8 cellular contexts compared by ENCODE assay signal in the genomic region with DNA sequence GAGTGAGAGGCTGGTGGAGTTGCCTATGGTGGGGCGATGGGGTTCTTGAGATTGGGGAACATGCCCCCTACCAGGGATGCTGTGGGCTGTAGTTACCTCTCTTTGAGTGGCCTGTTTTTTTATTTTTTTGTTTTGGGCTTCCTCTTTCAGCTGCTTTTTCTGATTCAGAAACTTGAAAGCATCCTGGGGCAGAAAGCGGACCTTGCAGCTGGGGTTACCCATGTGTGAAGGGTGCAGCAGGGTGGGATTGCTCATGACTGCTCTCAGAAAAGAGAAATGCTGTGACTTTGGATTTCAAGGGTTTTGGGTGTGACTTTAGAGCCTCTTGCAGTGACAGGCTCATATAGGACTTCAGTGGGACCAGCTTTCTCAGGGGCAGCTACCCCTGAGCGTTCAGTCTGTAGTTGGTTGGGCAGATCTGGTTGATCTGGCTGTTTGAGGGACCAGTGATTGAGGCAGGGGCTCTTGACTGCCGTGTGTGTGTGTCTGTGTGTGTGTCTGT. TPM values are rescaled to one million over a fixed set of nuclear protein-coding genes. Genes with fewer than 3 reads are reported as not detected.
DNase-seq lines count a peak whose midpoint lies in the region; ATAC-seq, FAIRE-seq and TF ChIP-seq lines count a peak whose summit lies in the region.

No MANE protein-coding gene starts in this region.

- peak overlapping the region; percentile 96 for H3K4me2 ChIP-seq in osteoblast (ENCODE audit: insufficient read depth, low read length)

- H3K36me3 ChIP-seq in KOPT-K1 (ENCODE audit: insufficient read depth, low read length) = peaks cover 33% of the 10 kb centered on the region
- peaks cover 5% of the 10 kb centered on the region for H3K36me3 ChIP-seq in bronchial epithelial cell (ENCODE audit: control insufficient read depth, insufficient read depth, low read length)
- peaks cover 4% of the 10 kb centered on the region for H3K36me3 ChIP-seq in osteoblast (ENCODE audit: insufficient read depth, low read length)

- H3K4me3 ChIP-seq in bronchial epithelial cell (ENCODE audit: low read depth, low read length) (no peak overlapping the region), osteoblast (ENCODE audit: insufficient read depth, low read length) (peak overlapping the region; percentile 80), lower leg skin (ENCODE audit: low read depth, poor library complexity, severe bottlenecking) (no peak overlapping the region)

- H3K27me3 ChIP-seq in bronchial epithelial cell (ENCODE audit: control insufficient read depth, insufficient read depth, low read length) (no peaks in the 10 kb centered on the region), osteoblast (ENCODE audit: insufficient read depth, low read length) (no peaks in the 10 kb centered on the region)

- intact Hi-C loops in lower leg skin (cut with DNase I; ENCODE audit: low total_unique reads) = loop anchor here (10.0 kb wide), 1 partner anchor 58 kb away; no protein-coding TSS in a partner anchor

- H4K20me1 ChIP-seq in osteoblast (ENCODE audit: insufficient read depth, low read length) = peaks cover 34% of the 10 kb centered on the region

- H3K27ac ChIP-seq in KOPT-K1 (ENCODE audit: low read depth, low read length, poor library complexity, severe bottlenecking) (peak overlapping the region; percentile 84), osteoblast (ENCODE audit: low read depth, low read length) (peak overlapping the region; percentile 57)

- peaks cover 56% of the 10 kb centered on the region for H3K4me1 ChIP-seq in osteoblast (ENCODE audit: insufficient read depth, low read length)

- peak; percentile 84 for DNase-seq in GM10266 (ENCODE audit: extremely low spot score)
- DNase-seq in bronchial epithelial cell (ENCODE audit: low read depth) = no peak
- no peak for DNase-seq in osteoblast (ENCODE audit: insufficient read length, low spot score, missing footprints)
- DNase-seq in lower leg skin (ENCODE audit: low spot score in 2 of 2) = no peak
- no peak for DNase-seq in HEK293T (ENCODE audit: extremely low spot score)
- no peak for DNase-seq in H4 (ENCODE audit: low spot score)

- 57 to 64% methylated on average over 4 of the region's 4 CpGs for WGBS in lower leg skin, 2 donors

- H3K9me3 ChIP-seq in KOPT-K1 (ENCODE audit: insufficient read depth, low read length, poor library complexity, severe bottlenecking) (no peaks in the 10 kb centered on the region), osteoblast (ENCODE audit: low read depth, low read length) (no peaks in the 10 kb centered on the region)

- peak; percentile 40 for FAIRE-seq in bronchial epithelial cell (lab: Jason Lieb, UNC)

- peak; percentile 57 for ATAC-seq in GM21447 (IDR thresholded peaks at IDR 0.05; ENCODE audit: unreplicated experiment)

- peaks cover 72% of the 10 kb centered on the region for H3K79me2 ChIP-seq in osteoblast (ENCODE audit: insufficient read depth, low read length)

- no peak overlapping the region for H2AFZ ChIP-seq in osteoblast (ENCODE audit: low read length)

- no peak for TF ChIP-seq CTCF in GM10266 (IDR thresholded peaks at IDR 0.05; ENCODE audit: control insufficient read depth, insufficient read depth, low read depth, missing control alignments)
- no peak for TF ChIP-seq CTCF in bronchial epithelial cell (IDR thresholded peaks at IDR 0.05; ENCODE audit: insufficient read depth, low read length, severe bottlenecking)
- no peak for TF ChIP-seq CTCF in osteoblast (IDR thresholded peaks at IDR 0.05; ENCODE audit: extremely low read depth, low read depth, low read length)
- TF ChIP-seq CTCF in lower leg skin (IDR thresholded peaks at IDR 0.05) = no peak

- no peak for TF ChIP-seq POLR2A in lower leg skin (IDR thresholded peaks at IDR 0.05)

- POLR2A ChIA-PET in HEK293T (lab: Yijun Ruan, JAX) = interaction anchor here (1.7 kb wide), 1 partner anchor 19 kb away, joined by 3 read pairs; no protein-coding TSS in a partner anchor

- CTCF ChIA-PET in HEK293T (lab: Yijun Ruan, JAX) = interaction anchor here (0.7 kb wide), 1 partner anchor 40 kb away, joined by 3 read pairs; no protein-coding TSS in a partner anchor

TF ChIP-seq in HEK293T, 16 proteins besides CTCF, POLR2A, EP300 and RAD21:
- TF ChIP-seq ARNT (IDR thresholded peaks at IDR 0.05) (no peak), FOXK2 (IDR thresholded peaks at IDR 0.05) (no peak), ELF4 (IDR thresholded peaks at IDR 0.05) (no peak), BHLHE40 (IDR thresholded peaks at IDR 0.05; ENCODE audit: borderline replicate concordance) (no peak), L3MBTL2 (conservative IDR thresholded peaks at IDR 0.05) (no peak)
- TF ChIP-seq, protein P1, sequence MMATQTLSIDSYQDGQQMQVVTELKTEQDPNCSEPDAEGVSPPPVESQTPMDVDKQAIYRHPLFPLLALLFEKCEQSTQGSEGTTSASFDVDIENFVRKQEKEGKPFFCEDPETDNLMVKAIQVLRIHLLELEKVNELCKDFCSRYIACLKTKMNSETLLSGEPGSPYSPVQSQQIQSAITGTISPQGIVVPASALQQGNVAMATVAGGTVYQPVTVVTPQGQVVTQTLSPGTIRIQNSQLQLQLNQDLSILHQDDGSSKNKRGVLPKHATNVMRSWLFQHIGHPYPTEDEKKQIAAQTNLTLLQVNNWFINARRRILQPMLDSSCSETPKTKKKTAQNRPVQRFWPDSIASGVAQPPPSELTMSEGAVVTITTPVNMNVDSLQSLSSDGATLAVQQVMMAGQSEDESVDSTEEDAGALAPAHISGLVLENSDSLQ (IDR thresholded peaks at IDR 0.05) = no peak

RNA-seq across cellular contexts. Expression of gene LIMD1, which starts 1.8 kb away (rescaled TPM):
- total RNA-seq in bronchial epithelial cell (6.8 and 8.2 TPM in 2 replicates), osteoblast (14.4 and 17.4 TPM in 2 replicates), lower leg skin (10 to 100 TPM; 11.6 to 20.8 (median 16.8) TPM)
- total RNA-seq in H4 (2014; rRNA removed; shearing (Covaris generic)) = 3.3 and 4.0 TPM in 2 replicates
